In genomic region chr1:6450943-6451373, GRCh38 we compare ENCODE assay signal across 16 cellular contexts. TPM values are rescaled to one million over a fixed set of nuclear protein-coding genes. Genes with fewer than 3 reads are reported as not detected.
DNase-seq lines count a peak whose midpoint lies in the region; ATAC-seq and TF ChIP-seq lines count a peak whose summit lies in the region.
"Had no signal": no experiment of that assay in that cellular context is flagged by ENCODE, and none has a peak within 500 bp of the region (broad histone marks: within the 10 kb centered on the region; RNA-seq: fewer than 3 reads in every experiment).

No MANE protein-coding gene starts in this region.

- H3K27me3 ChIP-seq in hepatocyte: peaks cover 20% of the 10 kb centered on the region
- H3K27me3 ChIP-seq in transverse colon: peaks cover 95% of the 10 kb centered on the region
- peaks cover 87% of the 10 kb centered on the region for H3K27me3 ChIP-seq in upper lobe of right lung

- 48% methylated on average over 6 of the region's 6 CpGs for WGBS in hepatocyte (ENCODE audit: low lambda C conversion rate, missing lambda C conversion rate)
- 41 to 42% methylated on average over 5 to 6 of the region's 6 CpGs for WGBS in transverse colon (ENCODE audit: low coverage in 1 of 2), 2 donors

- H3K4me1 ChIP-seq in hepatocyte (ENCODE audit: insufficient read depth) (peaks cover 19% of the 10 kb centered on the region), transverse colon (peaks cover 10 to 57% (median 43%) of the 10 kb centered on the region in 4 donors), upper lobe of right lung (no peaks in the 10 kb centered on the region)

- peak; percentile 41 for TF ChIP-seq POLR2A in transverse colon (IDR thresholded peaks at IDR 0.05)

- no peaks in the 10 kb centered on the region for H3K36me3 ChIP-seq in hepatocyte (replicated peaks; ENCODE audit: insufficient read depth, low read depth)
- no peaks in the 10 kb centered on the region for H3K36me3 ChIP-seq in transverse colon
- no peaks in the 10 kb centered on the region for H3K36me3 ChIP-seq in upper lobe of right lung
- H3K36me3 ChIP-seq: BLaER1 had no signal

- H3K4me3 ChIP-seq in hepatocyte (no peak overlapping the region), transverse colon (peak overlapping the region in 2 of 4 donors; percentile 15 to 41), upper lobe of right lung (no peak overlapping the region)
- H3K4me3 ChIP-seq: BLaER1, K562 had no signal

- H3K36me3 Mint-ChIP-seq in nephron (ENCODE audit: low read depth) (no peaks in the 10 kb centered on the region), immature natural killer cell (no peaks in the 10 kb centered on the region)

- ATAC-seq in GM21723 (IDR thresholded peaks at IDR 0.05; ENCODE audit: unreplicated experiment) (no peak), upper lobe of right lung (no peak)
- ATAC-seq: K562 had no signal

- TF ChIP-seq CTCF in hepatocyte (IDR thresholded peaks at IDR 0.05; ENCODE audit: poor library complexity): no peak
- TF ChIP-seq CTCF in nephron (IDR thresholded peaks at IDR 0.05; ENCODE audit: unreplicated experiment in 3 of 3): no peak
- no peak for TF ChIP-seq CTCF in transverse colon (IDR thresholded peaks at IDR 0.05)
- TF ChIP-seq CTCF in upper lobe of right lung (IDR thresholded peaks at IDR 0.05): no peak

- peaks cover 12% of the 10 kb centered on the region for H3K4me1 Mint-ChIP-seq in nephron
- H3K4me1 Mint-ChIP-seq in immature natural killer cell: peaks cover 0 to 7% of the 10 kb centered on the region in 2 donors

- no peaks in the 10 kb centered on the region for H3K9me3 Mint-ChIP-seq in nephron
- H3K9me3 Mint-ChIP-seq in immature natural killer cell: peaks cover 0 to 4% (median 0%) of the 10 kb centered on the region in 6 donors
- H3K9me3 Mint-ChIP-seq: H9 had no signal

- intact Hi-C loops in transverse colon (cut with DNase I; ENCODE audit: low total_unique reads) (no loop called here), upper lobe of right lung (cut with DNase I) (no loop called here)

- H3K27me3 Mint-ChIP-seq in nephron (ENCODE audit: low read depth) (peaks cover 41% of the 10 kb centered on the region), immature natural killer cell (ENCODE audit: low read depth in 3 of 3) (peaks cover 17 to 22% (median 18%) of the 10 kb centered on the region in 3 donors)

- no peak overlapping the region for H2AFZ ChIP-seq in hepatocyte

- no peaks in the 10 kb centered on the region for H3K9me2 ChIP-seq in hepatocyte (replicated peaks; ENCODE audit: insufficient read depth)

- H3K27ac Mint-ChIP-seq in nephron: peak overlapping the region in 2 of 3 experiments; percentile 35 to 41
- no peak overlapping the region for H3K27ac Mint-ChIP-seq in immature natural killer cell
- H3K27ac Mint-ChIP-seq: H9 had no signal

- DNase-seq in NCI-H82 (lab: John Stamatoyannopoulos, UW) (peak; percentile 25), NCI-H82 treated with DMSO at 0.1 percent for 48 hours (lab: John Stamatoyannopoulos, UW; ENCODE audit: unreplicated experiment) (no peak), hepatocyte (ENCODE audit: low spot score) (peak; percentile 76), transverse colon (peak; percentile 91), immature natural killer cell (no peak), upper lobe of right lung (no peak)
- DNase-seq: 8988T, DMS 273 treated with DMSO at 0.1 percent for 48 hours, H9, NCI-H187 treated with DMSO at 0.1 percent for 48 hours, NCI-H345, NCI-H69 had no signal

- peak overlapping the region; percentile 69 for H3K27ac ChIP-seq in hepatocyte
- H3K27ac ChIP-seq in transverse colon: peak overlapping the region; percentile 75 to 84 (median 79)
- H3K27ac ChIP-seq in upper lobe of right lung: no peak overlapping the region
- H3K27ac ChIP-seq: BLaER1 had no signal

- peak overlapping the region; percentile 56 for H3K4me2 ChIP-seq in hepatocyte
- H3K4me2 ChIP-seq: BLaER1 had no signal

- no peaks in the 10 kb centered on the region for H3K79me2 ChIP-seq in hepatocyte

- H3K9me3 ChIP-seq in hepatocyte (ENCODE audit: low read depth) (no peaks in the 10 kb centered on the region), transverse colon (no peaks in the 10 kb centered on the region), upper lobe of right lung (no peaks in the 10 kb centered on the region)

- H4K20me1 ChIP-seq in hepatocyte (ENCODE audit: insufficient read depth, poor library complexity, severe bottlenecking): no peaks in the 10 kb centered on the region

- TF ChIP-seq EP300 in transverse colon (IDR thresholded peaks at IDR 0.05; ENCODE audit: low read depth): no peak

- H3K4me3 Mint-ChIP-seq in nephron (peak overlapping the region; percentile 28 to 42 (median 32)), immature natural killer cell (no peak overlapping the region)
- H3K4me3 Mint-ChIP-seq: H9 had no signal

- in situ Hi-C loops in transverse colon (cut with MboI; ENCODE audit: low pct_ligation_motif_present in 1 of 4, low pct_unique_long_range_greater_than_20kb in 1 of 4, low sequenced_read_pairs in 3 of 4): no loop called here

RNA-seq across cellular contexts. Expression of gene TNFRSF25, which starts 15.0 kb away (rescaled TPM):
- total RNA-seq in hepatocyte (4.8 and 14.0 TPM in 2 replicates), transverse colon (10 to 100 TPM; 38.9 to 55.3 (median 45.0) TPM), upper lobe of right lung (10.0 TPM)
- polyA plus RNA-seq in hepatocyte (7.1 and 16.9 TPM in 2 replicates), immature natural killer cell (10 to 100 TPM in 1 of 3 donors, 1 to 10 TPM in 2; 3.1 to 15.3 (median 9.8) TPM)

RNA-seq across cellular contexts. Expression of gene ESPN, which starts 26.4 kb away (rescaled TPM):
- total RNA-seq in hepatocyte (21.4 and 31.1 TPM in 2 replicates), transverse colon (100 to 1,000 TPM in 3 of 4 donors, 10 to 100 TPM in 1; 40.2 to 368 (median 157) TPM), upper lobe of right lung (4.3 TPM)
- polyA plus RNA-seq in hepatocyte (48.4 and 65.7 TPM in 2 replicates), immature natural killer cell (not detected)

RNA-seq across cellular contexts. Expression of gene HES2, which starts 31.2 kb away (rescaled TPM):
- total RNA-seq in hepatocyte: 0.27 and 0.44 TPM in 2 replicates
- polyA plus RNA-seq in hepatocyte: 0.36 and 1.2 TPM in 2 replicates
- total RNA-seq in transverse colon: 10 to 100 TPM; 10.5 to 38.8 (median 25.4) TPM
- not detected for polyA plus RNA-seq in immature natural killer cell
- 5.7 TPM for total RNA-seq in upper lobe of right lung

RNA-seq across cellular contexts. Expression of gene PLEKHG5, which starts 40.5 kb away (rescaled TPM):
- total RNA-seq in hepatocyte (11.6 and 13.3 TPM in 2 replicates), transverse colon (10 to 100 TPM; 17.9 to 42.7 (median 37.1) TPM), upper lobe of right lung (12.2 TPM)
- polyA plus RNA-seq in hepatocyte (9.3 and 11.5 TPM in 2 replicates), immature natural killer cell (under 1 TPM in 1 of 3 donors, not detected in 2; 0.08 TPM)

RNA-seq across cellular contexts. Expression of gene ACOT7, which starts 57.4 kb away (rescaled TPM):
- 20.3 and 25.8 TPM in 2 replicates for total RNA-seq in hepatocyte
- 38.1 and 39.9 TPM in 2 replicates for polyA plus RNA-seq in hepatocyte
- total RNA-seq in transverse colon: 10 to 100 TPM in 3 of 4 donors, 1 to 10 TPM in 1; 5.6 to 55.0 (median 31.0) TPM
- 10 to 100 TPM; 26.7 to 31.2 (median 28.9) TPM for polyA plus RNA-seq in immature natural killer cell
- total RNA-seq in upper lobe of right lung: 22.8 TPM

Comparison
In these comparisons a context has a peak if more than half of its experiments do, and no peak if none do; other contexts are left out.
1. DNase-seq: peak in NCI-H82 (single experiment), hepatocyte (single experiment) and transverse colon (single experiment); none in NCI-H82 treated with DMSO at 0.1 percent for 48 hours (single experiment), immature natural killer cell (0 of 3) and upper lobe of right lung (single experiment).
2. H3K27ac Mint-ChIP-seq: peak in nephron (2 of 3); none in immature natural killer cell (0 of 6).
3. H3K4me3 Mint-ChIP-seq: peak in nephron (3 of 3); none in immature natural killer cell (0 of 5).